ENCODE assay signal across 9 cellular contexts in the genomic region with DNA sequence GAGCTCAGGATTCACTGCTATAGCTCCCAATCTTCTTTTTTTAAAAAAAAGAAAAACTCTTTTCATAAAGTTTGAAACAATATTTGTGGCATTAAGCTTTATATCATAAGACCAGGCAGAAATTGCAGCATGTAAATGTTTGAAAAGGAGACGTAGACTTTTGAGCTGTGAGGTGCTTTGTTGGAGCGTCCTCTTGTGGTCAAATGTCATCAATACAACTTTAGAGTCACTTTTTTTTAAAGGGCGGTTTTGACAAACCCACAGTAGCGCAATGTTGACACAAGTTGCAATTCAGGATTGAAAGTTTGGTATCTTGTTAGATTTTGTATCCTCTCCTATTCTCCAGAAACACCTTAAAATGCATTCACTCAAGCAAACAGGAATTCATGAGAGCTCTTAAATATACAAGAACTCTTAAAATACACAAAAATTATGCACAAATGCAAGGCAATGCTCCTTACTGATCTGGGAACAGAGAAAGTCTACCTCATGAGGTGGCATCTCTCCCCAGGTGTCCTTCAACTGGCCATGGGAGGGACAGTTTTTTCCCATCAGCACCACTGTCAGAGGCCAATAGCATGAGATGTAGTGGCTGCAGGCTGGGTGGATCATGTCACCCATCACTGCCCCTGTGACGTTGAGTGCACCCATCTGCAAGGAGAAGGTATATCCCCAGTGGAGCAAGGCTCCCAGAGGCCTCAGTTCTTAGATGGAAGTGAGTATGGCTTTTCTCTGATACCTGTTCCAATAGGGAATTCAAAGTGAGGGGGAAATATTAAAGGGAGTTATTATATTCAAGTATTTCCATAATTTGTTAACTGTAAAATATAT.
A peak's percentile ranks its signal among the peaks of the same experiment; 100 is the strongest.
DNase-seq lines count a peak whose midpoint lies in the region; ATAC-seq, FAIRE-seq and TF ChIP-seq lines count a peak whose summit lies in the region.
"Had no signal": no experiment of that assay in that cellular context is flagged by ENCODE, and none has a peak within 500 bp of the region (broad histone marks: within the 10 kb centered on the region; RNA-seq: fewer than 3 reads in every experiment).

No MANE protein-coding gene starts in this region.

- ATAC-seq in memory B cell (ENCODE audit: low read depth) = peak; percentile 22
- ATAC-seq in HG02623 (IDR thresholded peaks at IDR 0.05; ENCODE audit: unreplicated experiment) = no peak

- DNase-seq in NCI-H2196 (lab: John Stamatoyannopoulos, UW; ENCODE audit: unreplicated experiment) (peak; percentile 45), NCI-H2196 treated with DMSO at 0.1 percent for 48 hours (lab: John Stamatoyannopoulos, UW; ENCODE audit: unreplicated experiment) (no peak), KBM-7 (peak; percentile 76), RCC 7860 (ENCODE audit: low spot score) (peak; percentile 31), chondrocyte (ENCODE audit: low spot score) (no peak), memory B cell (ENCODE audit: low spot score in 2 of 2) (peak in 1 of 2 donors; percentile 24), NK-92 (lab: John Stamatoyannopoulos, UW; ENCODE audit: unreplicated experiment) (no peak)
- DNase-seq: activated naive CD8-positive, alpha-beta T cell treated with anti-CD3 and anti-CD28 coated beads, Interleukin-2, amount 10 ng/mL, durations not matched to agents 7 days and 5 days had no signal

- H3K27ac Mint-ChIP-seq in chondrocyte (ENCODE audit: unreplicated experiment) = no peak overlapping the region
- no peak overlapping the region for H3K27ac Mint-ChIP-seq in memory B cell
- H3K27ac Mint-ChIP-seq: activated naive CD8-positive, alpha-beta T cell treated with anti-CD3 and anti-CD28 coated beads, Interleukin-2, amount 10 ng/mL, durations not matched to agents 7 days and 5 days had no signal

- peak; percentile 96 for TF ChIP-seq CTCF in chondrocyte (IDR thresholded peaks at IDR 0.05)

- H3K36me3 Mint-ChIP-seq in chondrocyte (ENCODE audit: low read depth) = peaks cover 4% of the 10 kb centered on the region
- no peaks in the 10 kb centered on the region for H3K36me3 Mint-ChIP-seq in memory B cell
- H3K36me3 Mint-ChIP-seq: activated naive CD8-positive, alpha-beta T cell treated with anti-CD3 and anti-CD28 coated beads, Interleukin-2, amount 10 ng/mL, durations not matched to agents 7 days and 5 days had no signal

- peaks cover 13% of the 10 kb centered on the region for H3K4me1 Mint-ChIP-seq in chondrocyte (ENCODE audit: low read depth)
- no peaks in the 10 kb centered on the region for H3K4me1 Mint-ChIP-seq in memory B cell

- H3K4me3 Mint-ChIP-seq in chondrocyte (ENCODE audit: unreplicated experiment) (no peak overlapping the region), memory B cell (no peak overlapping the region)
- H3K4me3 Mint-ChIP-seq: activated naive CD8-positive, alpha-beta T cell treated with anti-CD3 and anti-CD28 coated beads, Interleukin-2, amount 10 ng/mL, durations not matched to agents 7 days and 5 days had no signal

- FAIRE-seq in RCC 7860 (lab: Jason Lieb, UNC) = peak; percentile 66

- H3K27me3 Mint-ChIP-seq in chondrocyte (ENCODE audit: low read depth) = peaks cover 42% of the 10 kb centered on the region
- peaks cover 12% of the 10 kb centered on the region for H3K27me3 Mint-ChIP-seq in memory B cell

- in situ Hi-C loops in KBM-7 (cut with MboI; ENCODE audit: low pct_unique_long_range_greater_than_20kb, low sequenced_read_pairs) = no loop called here

- H3K9me3 Mint-ChIP-seq in chondrocyte (ENCODE audit: low read depth) = no peaks in the 10 kb centered on the region
- H3K9me3 Mint-ChIP-seq in memory B cell = no peaks in the 10 kb centered on the region
- H3K9me3 Mint-ChIP-seq: activated naive CD8-positive, alpha-beta T cell treated with anti-CD3 and anti-CD28 coated beads, Interleukin-2, amount 10 ng/mL, durations not matched to agents 7 days and 5 days had no signal

Comparison
In these comparisons a context has a peak if more than half of its experiments do, and no peak if none do; other contexts are left out.
1. DNase-seq: peak in NCI-H2196 (single experiment), KBM-7 (single experiment) and RCC 7860 (single experiment); none in NCI-H2196 treated with DMSO at 0.1 percent for 48 hours (single experiment), chondrocyte (single experiment) and NK-92 (single experiment).